24 cellular contexts compared by ENCODE assay signal in genomic region chr3:123790254-123791072, GRCh38.
DNase-seq lines count a peak whose midpoint lies in the region; TF ChIP-seq lines count a peak whose summit lies in the region.
"Had no signal": no experiment of that assay in that cellular context is flagged by ENCODE, and none has a peak within 500 bp of the region (broad histone marks: within the 10 kb centered on the region; RNA-seq: fewer than 3 reads in every experiment).

No MANE protein-coding gene starts in this region.

- peaks cover 32% of the 10 kb centered on the region for H3K4me1 Mint-ChIP-seq in osteocyte (ENCODE audit: unreplicated experiment)
- H3K4me1 Mint-ChIP-seq: activated naive CD8-positive, alpha-beta T cell treated with anti-CD3 and anti-CD28 coated beads for 36 hours had no signal

- no peaks in the 10 kb centered on the region for H3K27me3 ChIP-seq in BLaER1 treated with 17β-estradiol and CSF1 and Interleukin-3, amounts not matched to agents 10 nM and 100 nM
- peaks cover 0 to 4% (median 0%) of the 10 kb centered on the region in 45 donors for H3K27me3 ChIP-seq in dorsolateral prefrontal cortex
- H3K27me3 ChIP-seq: gastrocnemius medialis, neutrophil, transverse colon had no signal

- H3K9ac ChIP-seq in BLaER1 treated with 17β-estradiol and CSF1 and Interleukin-3, amounts not matched to agents 10 nM and 100 nM = no peak overlapping the region

- H3K9me3 Mint-ChIP-seq in osteocyte (ENCODE audit: unreplicated experiment) = no peaks in the 10 kb centered on the region
- H3K9me3 Mint-ChIP-seq: activated naive CD8-positive, alpha-beta T cell treated with anti-CD3 and anti-CD28 coated beads for 36 hours; endodermal cell had no signal

- peak; percentile 19 for DNase-seq in MV-4-11 (lab: John Stamatoyannopoulos, UW)
- peak; percentile 34 for DNase-seq in fibroblast of villous mesenchyme (ENCODE audit: low read depth)
- peak; percentile 60 for DNase-seq in osteocyte (ENCODE audit: extremely low spot score, unreplicated experiment)
- no peak for DNase-seq in dorsolateral prefrontal cortex
- no peak for DNase-seq in NCI-H1694 treated with DMSO at 0.1 percent for 48 hours (lab: John Stamatoyannopoulos, UW)
- DNase-seq in stimulated activated CD4-positive, alpha-beta T cell treated with anti-CD3 and anti-CD28 coated beads, Interleukin-4, amount 100 ng/mL, for 1 hour = no peak
- no peak for DNase-seq in AML-193 (lab: John Stamatoyannopoulos, UW)
- DNase-seq: activated CD4-positive, alpha-beta T cell treated with anti-CD3 and anti-CD28 coated beads for 4 hours; activated CD8-positive, alpha-beta memory T cell treated with anti-CD3 and anti-CD28 coated beads for 24 hours; activated effector memory CD4-positive, alpha-beta T cell treated with anti-CD3 and anti-CD28 coated beads, Interleukin-2, amount 50 U/mL, for 16 hours; activated naive CD8-positive, alpha-beta T cell treated with anti-CD3 and anti-CD28 coated beads for 36 hours; central memory CD4-positive, alpha-beta T cell; endodermal cell; gastrocnemius medialis; GOT3; left cardiac atrium; mammary epithelial cell; NCI-H2081 treated with DMSO at 0.1 percent for 48 hours; stimulated activated CD4-positive, alpha-beta T cell treated with anti-CD3 and anti-CD28 coated beads, Interleukin-1b, Interleukin-23, amount 100 ng/mL, for 48 hours; transverse colon had no signal

- no peak overlapping the region for H3K4me3 Mint-ChIP-seq in osteocyte (ENCODE audit: unreplicated experiment)
- H3K4me3 Mint-ChIP-seq: activated naive CD8-positive, alpha-beta T cell treated with anti-CD3 and anti-CD28 coated beads for 36 hours; endodermal cell had no signal

- H3K27ac ChIP-seq in BLaER1 treated with 17β-estradiol and CSF1 and Interleukin-3, amounts not matched to agents 10 nM and 100 nM = no peak overlapping the region
- no peak overlapping the region for H3K27ac ChIP-seq in dorsolateral prefrontal cortex
- H3K27ac ChIP-seq: C4-2B, gastrocnemius medialis, neutrophil, skin epidermis had no signal

- H3K9me3 ChIP-seq in BLaER1 treated with 17β-estradiol and CSF1 and Interleukin-3, amounts not matched to agents 10 nM and 100 nM (replicated peaks in 1 of 11) = 0 out of 22 replicates have a peak, but pooled peaks cover 0 to 4% (median 0%) of the 10 kb centered on the region in 11 experiments
- H3K9me3 ChIP-seq: gastrocnemius medialis, neutrophil, transverse colon had no signal

- H3K36me3 Mint-ChIP-seq in osteocyte (ENCODE audit: unreplicated experiment) = no peaks in the 10 kb centered on the region
- H3K36me3 Mint-ChIP-seq: activated naive CD8-positive, alpha-beta T cell treated with anti-CD3 and anti-CD28 coated beads for 36 hours had no signal

- TF ChIP-seq CTCF in fibroblast of villous mesenchyme (IDR thresholded peaks at IDR 0.05; ENCODE audit: insufficient read depth, low read depth, low read length) = no peak
- no peak for TF ChIP-seq CTCF in osteocyte (IDR thresholded peaks at IDR 0.05)
- TF ChIP-seq CTCF in dorsolateral prefrontal cortex (IDR thresholded peaks at IDR 0.05 in 54 of 56, conservative IDR thresholded peaks at IDR 0.05 in 2 of 56; ENCODE audit: low read depth in 1 of 56, partially characterized antibody in 56 of 56) = no peak

- peaks cover 0 to 80% (median 42%) of the 10 kb centered on the region in 11 experiments; a peak in 15 of 22 replicates for H3K36me3 ChIP-seq in BLaER1 treated with 17β-estradiol and CSF1 and Interleukin-3, amounts not matched to agents 10 nM and 100 nM
- H3K36me3 ChIP-seq: gastrocnemius medialis, neutrophil, transverse colon had no signal

- H3K27me3 Mint-ChIP-seq in osteocyte (ENCODE audit: unreplicated experiment) = no peaks in the 10 kb centered on the region

- no peaks in the 10 kb centered on the region; a peak in 1 of 22 replicates for H4K20me1 ChIP-seq in BLaER1 treated with 17β-estradiol and CSF1 and Interleukin-3, amounts not matched to agents 10 nM and 100 nM

- H3K4me2 ChIP-seq in BLaER1 treated with 17β-estradiol and CSF1 and Interleukin-3, amounts not matched to agents 10 nM and 100 nM = peak overlapping the region in 6 of 11 experiments; percentile 7 to 50 (median 8); a peak in 6 of 22 replicates

- H3K4me1 ChIP-seq in BLaER1 treated with 17β-estradiol and CSF1 and Interleukin-3, amounts not matched to agents 10 nM and 100 nM = peaks cover 4 to 26% (median 12%) of the 10 kb centered on the region in 10 experiments; a peak in 10 of 20 replicates
- H3K4me1 ChIP-seq: gastrocnemius medialis had no signal

- intact Hi-C loops in dorsolateral prefrontal cortex (cut with DNase I) = loop anchor here in 1 of 2 donors (10.0 kb wide), 1 partner anchor 74 kb away; no protein-coding TSS in a partner anchor

- no peak overlapping the region for H3K4me3 ChIP-seq in BLaER1 treated with 17β-estradiol and CSF1 and Interleukin-3, amounts not matched to agents 10 nM and 100 nM
- H3K4me3 ChIP-seq in fibroblast of villous mesenchyme (ENCODE audit: low read depth, low read length) (no peak overlapping the region), dorsolateral prefrontal cortex (no peak overlapping the region)
- H3K4me3 ChIP-seq: gastrocnemius medialis, skin epidermis, transverse colon had no signal

- H3K27ac Mint-ChIP-seq in osteocyte (ENCODE audit: unreplicated experiment) = no peak overlapping the region
- H3K27ac Mint-ChIP-seq: activated naive CD8-positive, alpha-beta T cell treated with anti-CD3 and anti-CD28 coated beads for 36 hours; endodermal cell had no signal

Comparison
In these comparisons a context has a peak if more than half of its experiments do, and no peak if none do; other contexts are left out.
1. DNase-seq: peak in MV-4-11 (single experiment), fibroblast of villous mesenchyme (single experiment) and osteocyte (single experiment); none in dorsolateral prefrontal cortex (0 of 10), NCI-H1694 treated with DMSO at 0.1 percent for 48 hours (single experiment), stimulated activated CD4-positive, alpha-beta T cell treated with anti-CD3 and anti-CD28 coated beads, Interleukin-4, amount 100 ng/mL, for 1 hour (single experiment) and AML-193 (0 of 2).